ENCODE assay signal across 1 cellular context in genomic region chr3:132788299-132788698, GRCh38.
TF ChIP-seq lines count a peak whose summit lies in the region.

No MANE protein-coding gene starts in this region.

TF ChIP-seq in GM23338, 12 proteins besides CTCF, POLR2A, EP300 and RAD21 (continued from another document):
- TF ChIP-seq, protein P1, sequence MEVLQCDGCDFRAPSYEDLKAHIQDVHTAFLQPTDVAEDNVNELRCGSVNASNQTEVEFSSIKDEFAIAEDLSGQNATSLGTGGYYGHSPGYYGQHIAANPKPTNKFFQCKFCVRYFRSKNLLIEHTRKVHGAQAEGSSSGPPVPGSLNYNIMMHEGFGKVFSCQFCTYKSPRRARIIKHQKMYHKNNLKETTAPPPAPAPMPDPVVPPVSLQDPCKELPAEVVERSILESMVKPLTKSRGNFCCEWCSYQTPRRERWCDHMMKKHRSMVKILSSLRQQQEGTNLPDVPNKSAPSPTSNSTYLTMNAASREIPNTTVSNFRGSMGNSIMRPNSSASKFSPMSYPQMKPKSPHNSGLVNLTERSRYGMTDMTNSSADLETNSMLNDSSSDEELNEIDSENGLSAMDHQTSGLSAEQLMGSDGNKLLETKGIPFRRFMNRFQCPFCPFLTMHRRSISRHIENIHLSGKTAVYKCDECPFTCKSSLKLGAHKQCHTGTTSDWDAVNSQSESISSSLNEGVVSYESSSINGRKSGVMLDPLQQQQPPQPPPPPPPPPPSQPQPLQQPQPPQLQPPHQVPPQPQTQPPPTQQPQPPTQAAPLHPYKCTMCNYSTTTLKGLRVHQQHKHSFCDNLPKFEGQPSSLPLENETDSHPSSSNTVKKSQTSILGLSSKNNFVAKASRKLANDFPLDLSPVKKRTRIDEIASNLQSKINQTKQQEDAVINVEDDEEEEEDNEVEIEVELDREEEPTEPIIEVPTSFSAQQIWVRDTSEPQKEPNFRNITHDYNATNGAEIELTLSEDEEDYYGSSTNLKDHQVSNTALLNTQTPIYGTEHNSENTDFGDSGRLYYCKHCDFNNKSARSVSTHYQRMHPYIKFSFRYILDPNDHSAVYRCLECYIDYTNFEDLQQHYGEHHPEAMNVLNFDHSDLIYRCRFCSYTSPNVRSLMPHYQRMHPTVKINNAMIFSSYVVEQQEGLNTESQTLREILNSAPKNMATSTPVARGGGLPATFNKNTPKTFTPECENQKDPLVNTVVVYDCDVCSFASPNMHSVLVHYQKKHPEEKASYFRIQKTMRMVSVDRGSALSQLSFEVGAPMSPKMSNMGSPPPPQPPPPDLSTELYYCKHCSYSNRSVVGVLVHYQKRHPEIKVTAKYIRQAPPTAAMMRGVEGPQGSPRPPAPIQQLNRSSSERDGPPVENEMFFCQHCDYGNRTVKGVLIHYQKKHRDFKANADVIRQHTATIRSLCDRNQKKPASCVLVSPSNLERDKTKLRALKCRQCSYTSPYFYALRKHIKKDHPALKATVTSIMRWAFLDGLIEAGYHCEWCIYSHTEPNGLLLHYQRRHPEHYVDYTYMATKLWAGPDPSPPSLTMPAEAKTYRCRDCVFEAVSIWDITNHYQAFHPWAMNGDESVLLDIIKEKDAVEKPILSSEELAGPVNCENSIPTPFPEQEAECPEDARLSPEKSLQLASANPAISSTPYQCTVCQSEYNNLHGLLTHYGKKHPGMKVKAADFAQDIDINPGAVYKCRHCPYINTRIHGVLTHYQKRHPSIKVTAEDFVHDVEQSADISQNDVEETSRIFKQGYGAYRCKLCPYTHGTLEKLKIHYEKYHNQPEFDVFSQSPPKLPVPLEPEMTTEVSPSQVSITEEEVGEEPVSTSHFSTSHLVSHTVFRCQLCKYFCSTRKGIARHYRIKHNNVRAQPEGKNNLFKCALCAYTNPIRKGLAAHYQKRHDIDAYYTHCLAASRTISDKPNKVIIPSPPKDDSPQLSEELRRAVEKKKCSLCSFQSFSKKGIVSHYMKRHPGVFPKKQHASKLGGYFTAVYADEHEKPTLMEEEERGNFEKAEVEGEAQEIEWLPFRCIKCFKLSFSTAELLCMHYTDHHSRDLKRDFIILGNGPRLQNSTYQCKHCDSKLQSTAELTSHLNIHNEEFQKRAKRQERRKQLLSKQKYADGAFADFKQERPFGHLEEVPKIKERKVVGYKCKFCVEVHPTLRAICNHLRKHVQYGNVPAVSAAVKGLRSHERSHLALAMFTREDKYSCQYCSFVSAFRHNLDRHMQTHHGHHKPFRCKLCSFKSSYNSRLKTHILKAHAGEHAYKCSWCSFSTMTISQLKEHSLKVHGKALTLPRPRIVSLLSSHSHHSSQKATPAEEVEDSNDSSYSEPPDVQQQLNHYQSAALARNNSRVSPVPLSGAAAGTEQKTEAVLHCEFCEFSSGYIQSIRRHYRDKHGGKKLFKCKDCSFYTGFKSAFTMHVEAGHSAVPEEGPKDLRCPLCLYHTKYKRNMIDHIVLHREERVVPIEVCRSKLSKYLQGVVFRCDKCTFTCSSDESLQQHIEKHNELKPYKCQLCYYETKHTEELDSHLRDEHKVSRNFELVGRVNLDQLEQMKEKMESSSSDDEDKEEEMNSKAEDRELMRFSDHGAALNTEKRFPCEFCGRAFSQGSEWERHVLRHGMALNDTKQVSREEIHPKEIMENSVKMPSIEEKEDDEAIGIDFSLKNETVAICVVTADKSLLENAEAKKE (CRISPR knock-in tag; IDR thresholded peaks at IDR 0.05), result no peak
- TF ChIP-seq EZH2 (IDR thresholded peaks at IDR 0.05; ENCODE audit: low read depth, unreplicated experiment), result no peak
- no peak for TF ChIP-seq POLR2AphosphoS5 (IDR thresholded peaks at IDR 0.05; ENCODE audit: low read depth)
- no peak for TF ChIP-seq ZNF114 (CRISPR knock-in tag; IDR thresholded peaks at IDR 0.05)
- TF ChIP-seq ZNF331 (CRISPR knock-in tag; IDR thresholded peaks at IDR 0.05; ENCODE audit: low read depth), result no peak
- no peak for TF ChIP-seq NANOG (IDR thresholded peaks at IDR 0.05; ENCODE audit: borderline replicate concordance)
- no peak for TF ChIP-seq EZH2phosphoT487 (IDR thresholded peaks at IDR 0.05; ENCODE audit: unreplicated experiment)
- no peak for TF ChIP-seq CREB1 (CRISPR knock-in tag; IDR thresholded peaks at IDR 0.05; ENCODE audit: low read depth)
